Comparison of ENCODE assay signal across 9 cellular contexts in the genomic region with DNA sequence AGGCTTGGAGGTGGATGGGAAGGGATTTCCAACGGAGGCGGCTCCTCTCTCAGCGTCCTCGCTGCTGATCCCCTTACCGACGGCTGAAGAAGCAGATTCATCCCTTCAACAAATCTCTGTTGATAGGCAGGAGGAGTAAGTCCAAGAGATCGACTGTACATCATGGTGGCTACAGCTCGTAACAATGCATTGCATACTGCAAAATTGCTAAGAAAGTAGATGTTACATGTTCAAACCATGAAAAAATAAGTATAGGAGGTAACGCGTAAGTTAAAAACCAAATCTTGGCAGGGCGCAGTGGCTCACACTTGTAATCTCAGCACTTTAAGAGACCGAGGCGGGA. TPM values are rescaled to one million over a fixed set of nuclear protein-coding genes. Genes with fewer than 3 reads are reported as not detected.
DNase-seq lines count a peak whose midpoint lies in the region; ATAC-seq and TF ChIP-seq lines count a peak whose summit lies in the region.
"Had no signal": no experiment of that assay in that cellular context is flagged by ENCODE, and none has a peak within 500 bp of the region (broad histone marks: within the 10 kb centered on the region; RNA-seq: fewer than 3 reads in every experiment).

No MANE protein-coding gene starts in this region.

- H3K27me3 ChIP-seq in Caco-2 (replicated peaks; ENCODE audit: control insufficient read depth, insufficient read depth, low read length) (no peaks in the 10 kb centered on the region), osteoblast (ENCODE audit: insufficient read depth, low read length) (no peaks in the 10 kb centered on the region)
- H3K27me3 ChIP-seq: heart left ventricle had no signal

- peak overlapping the region; percentile 27 for H2AFZ ChIP-seq in osteoblast (ENCODE audit: low read length)

- intact Hi-C loops in Caco-2 (cut with micrococcal nuclease; ENCODE audit: unreplicated experiment) (no loop called here), MCF 10A (cut with micrococcal nuclease) (no loop called here)

- H3K27ac ChIP-seq in osteoblast (ENCODE audit: low read depth, low read length) (no peak overlapping the region), RWPE1 (no peak overlapping the region)

- no peaks in the 10 kb centered on the region for H3K36me3 ChIP-seq in Caco-2 (ENCODE audit: control insufficient read depth, insufficient read depth, low read length)
- peaks cover 12% of the 10 kb centered on the region for H3K36me3 ChIP-seq in osteoblast (ENCODE audit: insufficient read depth, low read length)

- H3K27me3 Mint-ChIP-seq in Caco-2 (ENCODE audit: insufficient read depth, unreplicated experiment) (no peaks in the 10 kb centered on the region), MCF 10A (ENCODE audit: insufficient read depth, unreplicated experiment) (peaks cover 18% of the 10 kb centered on the region)

- TF ChIP-seq CTCF in Caco-2 (IDR thresholded peaks at IDR 0.05; ENCODE audit: insufficient read depth in 1 of 2, low read depth in 1 of 2, low read length in 1 of 2, severe bottlenecking in 1 of 2, unreplicated experiment in 1 of 2) (no peak), MCF 10A (IDR thresholded peaks at IDR 0.05; ENCODE audit: unreplicated experiment) (no peak), osteoblast (IDR thresholded peaks at IDR 0.05; ENCODE audit: extremely low read depth, low read depth, low read length) (no peak), RWPE1 (conservative IDR thresholded peaks at IDR 0.05; ENCODE audit: low read depth) (no peak)

- H3K27ac Mint-ChIP-seq in Caco-2 (ENCODE audit: unreplicated experiment) (no peak overlapping the region), MCF 10A (ENCODE audit: low read depth, unreplicated experiment) (no peak overlapping the region)

- H3K4me3 Mint-ChIP-seq in Caco-2 (ENCODE audit: unreplicated experiment) (peak overlapping the region; percentile 78), MCF 10A (ENCODE audit: unreplicated experiment) (peak overlapping the region; percentile 76)

- H4K20me1 ChIP-seq in osteoblast (ENCODE audit: insufficient read depth, low read length), result peaks cover 2% of the 10 kb centered on the region

- no peak overlapping the region for H3K4me2 ChIP-seq in osteoblast (ENCODE audit: insufficient read depth, low read length)

- H3K36me3 Mint-ChIP-seq in Caco-2 (ENCODE audit: insufficient read depth, unreplicated experiment) (no peaks in the 10 kb centered on the region), MCF 10A (ENCODE audit: insufficient read depth, unreplicated experiment) (no peaks in the 10 kb centered on the region)

- no peak for DNase-seq in Caco-2
- DNase-seq in Jurkat, Clone E6-1 (ENCODE audit: low read depth, low spot score), result peak; percentile 4
- no peak for DNase-seq in MCF 10A (ENCODE audit: unreplicated experiment)
- no peak for DNase-seq in osteoblast (ENCODE audit: insufficient read length, low spot score, missing footprints)
- no peak for DNase-seq in NCI-H82 (lab: John Stamatoyannopoulos, UW)
- DNase-seq in stimulated activated CD4-positive, alpha-beta T cell treated with anti-CD3 and anti-CD28 coated beads, Interleukin-1b, Interleukin-23, amount 100 ng/mL, for 48 hours, result no peak
- no peak for DNase-seq in RWPE1 (ENCODE audit: low spot score)

- BruUV-seq in Caco-2 (replicated peaks; lab: Mats Ljungman, UMichigan) (no TSS peak), MCF 10A (replicated peaks; lab: Mats Ljungman, UMichigan) (no TSS peak)

- no peak overlapping the region for H3K4me3 ChIP-seq in Caco-2 (ENCODE audit: low read depth, low read length)
- peak overlapping the region; percentile 20; the same call in 1 of the 2 replicates for H3K4me3 ChIP-seq in Jurkat, Clone E6-1 (ENCODE audit: low read length)
- H3K4me3 ChIP-seq in osteoblast (ENCODE audit: insufficient read depth, low read length), result no peak overlapping the region

- ATAC-seq in HG03045 (IDR thresholded peaks at IDR 0.05; ENCODE audit: unreplicated experiment), result no peak

- H3K9me3 ChIP-seq in Caco-2, result no peaks in the 10 kb centered on the region
- no peaks in the 10 kb centered on the region for H3K9me3 ChIP-seq in osteoblast (ENCODE audit: low read depth, low read length)

- no peaks in the 10 kb centered on the region for H3K4me1 ChIP-seq in Caco-2
- H3K4me1 ChIP-seq in osteoblast (ENCODE audit: insufficient read depth, low read length), result peaks cover 4% of the 10 kb centered on the region

- H3K9me3 Mint-ChIP-seq in Caco-2 (ENCODE audit: unreplicated experiment) (no peaks in the 10 kb centered on the region), MCF 10A (ENCODE audit: unreplicated experiment) (no peaks in the 10 kb centered on the region)

- POLR2A ChIA-PET in Caco-2 (lab: Charles Lee) (no interaction called here), MCF 10A (lab: Yijun Ruan, JAX) (interaction anchor here (0.5 to 0.7 kb wide), 3 partner anchors 25 to 112 kb away, joined by 3 read pairs; no protein-coding TSS in a partner anchor), RWPE1 (lab: Yijun Ruan, JAX; ENCODE audit: low non-redundant PET) (no interaction called here)

- H3K4me1 Mint-ChIP-seq in Caco-2 (ENCODE audit: low read depth, unreplicated experiment), result no peaks in the 10 kb centered on the region
- H3K4me1 Mint-ChIP-seq in MCF 10A (ENCODE audit: insufficient read depth, unreplicated experiment), result peaks cover 6% of the 10 kb centered on the region

- CTCF ChIA-PET in Caco-2 (lab: Charles Lee), result no interaction called here
- CTCF ChIA-PET in MCF 10A (lab: Yijun Ruan, JAX), result no interaction called here
- CTCF ChIA-PET in RWPE1 (lab: Yijun Ruan, JAX), result interaction anchor here (0.6 to 1.2 kb wide), 4 partner anchors 16 to 79 kb away, joined by 3 to 4 read pairs (median 3); a partner anchor contains a TSS

- peaks cover 17% of the 10 kb centered on the region for H3K79me2 ChIP-seq in osteoblast (ENCODE audit: insufficient read depth, low read length)

RNA-seq across cellular contexts. Expression of a gene that starts 0.5 kb away (rescaled TPM):
- total RNA-seq in Caco-2 (2022) (33.2 and 35.0 TPM in 2 replicates), MCF 10A (2022) (21.3 and 29.9 TPM in 2 replicates), osteoblast (33.0 and 33.7 TPM in 2 replicates)
- 62.6 TPM for polyA plus RNA-seq in Jurkat, Clone E6-1 (2012; ENCODE audit: insufficient read depth, insufficient read length)

RNA-seq across cellular contexts. Expression of a gene that starts 19.1 kb away (rescaled TPM):
- total RNA-seq in Caco-2 (2022) (2.3 TPM in 2 replicates), MCF 10A (2022) (0.37 and 0.74 TPM in 2 replicates), osteoblast (12.4 and 14.8 TPM in 2 replicates)
- not detected for polyA plus RNA-seq in Jurkat, Clone E6-1 (2012; ENCODE audit: insufficient read depth, insufficient read length)

RNA-seq across cellular contexts. Expression of a gene that starts 37.8 kb away (rescaled TPM):
- total RNA-seq in Caco-2 (2022) (0.28 and 0.43 TPM in 2 replicates), MCF 10A (2022) (0.22 and 0.51 TPM in 2 replicates), osteoblast (0.29 and 0.72 TPM in 2 replicates)
- polyA plus RNA-seq in Jurkat, Clone E6-1 (2012; ENCODE audit: insufficient read depth, insufficient read length), result 2.5 TPM

RNA-seq across cellular contexts. Expression of a gene that starts 42.8 kb away (rescaled TPM):
- 90.1 TPM in 2 replicates for total RNA-seq in Caco-2 (2022)
- 72.5 TPM for polyA plus RNA-seq in Jurkat, Clone E6-1 (2012; ENCODE audit: insufficient read depth, insufficient read length)
- total RNA-seq in MCF 10A (2022), result 63.2 and 66.6 TPM in 2 replicates
- total RNA-seq in osteoblast, result 35.9 and 38.7 TPM in 2 replicates

RNA-seq across cellular contexts. Expression of a gene that starts 45.0 kb away (rescaled TPM):
- 118 and 119 TPM in 2 replicates for total RNA-seq in Caco-2 (2022)
- polyA plus RNA-seq in Jurkat, Clone E6-1 (2012; ENCODE audit: insufficient read depth, insufficient read length), result 169 TPM
- 93.7 and 114 TPM in 2 replicates for total RNA-seq in MCF 10A (2022)
- total RNA-seq in osteoblast, result 45.6 and 49.5 TPM in 2 replicates
